In the genomic region with DNA sequence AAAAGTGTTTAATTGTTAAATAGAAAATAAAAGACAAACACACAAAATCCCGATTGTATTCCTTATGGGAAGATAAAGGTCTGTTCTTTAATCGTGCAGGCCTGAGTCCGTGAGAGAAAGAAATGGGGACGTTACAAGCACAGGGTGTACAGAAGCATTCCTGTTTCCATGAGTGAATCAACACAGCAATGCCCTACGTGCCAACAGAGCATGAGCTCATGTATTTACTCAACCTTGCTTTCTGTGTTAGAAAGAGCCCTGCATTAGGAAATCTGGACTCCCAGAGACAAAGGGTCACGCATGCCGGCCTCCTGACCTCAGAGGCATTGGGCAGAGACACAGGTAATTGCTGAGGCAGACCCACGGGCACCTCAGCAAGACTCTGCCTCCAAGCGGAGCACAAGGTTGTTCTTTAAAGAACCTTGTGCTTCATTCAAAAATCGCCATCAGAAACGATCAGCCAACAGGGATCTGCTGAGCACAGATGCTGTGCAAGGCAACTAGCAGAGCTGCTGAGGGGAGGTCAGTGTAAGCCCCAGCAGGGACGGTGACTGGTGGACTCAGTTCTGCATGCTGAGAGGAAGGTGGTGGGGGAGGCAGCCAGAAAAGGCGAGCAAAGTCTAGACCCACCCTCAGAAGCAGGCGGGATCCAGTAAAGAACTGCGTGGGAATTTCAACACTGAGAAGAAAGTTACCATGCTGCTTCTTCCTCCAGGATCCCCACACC, we compare ENCODE assay signal across 9 cellular contexts.
DNase-seq lines count a peak whose midpoint lies in the region; ATAC-seq, FAIRE-seq and TF ChIP-seq lines count a peak whose summit lies in the region.
"Had no signal": no experiment of that assay in that cellular context is flagged by ENCODE, and none has a peak within 500 bp of the region (broad histone marks: within the 10 kb centered on the region; RNA-seq: fewer than 3 reads in every experiment).

No MANE protein-coding gene starts in this region.

- no peak overlapping the region for H3K4me3 Mint-ChIP-seq in natural killer cell

- DNase-seq in A549 (ENCODE audit: low read depth in 1 of 2, low spot score in 1 of 2) = peak; percentile 87 to 93
- peak; percentile 81 for DNase-seq in NCI-H2196 (lab: John Stamatoyannopoulos, UW; ENCODE audit: unreplicated experiment)
- peak; percentile 86 to 97 for DNase-seq in lung microvascular endothelial cell (ENCODE audit: low read depth in 2 of 2)
- DNase-seq in NCI-H526 treated with DMSO at 0.1 percent for 48 hours (lab: John Stamatoyannopoulos, UW) = no peak
- DNase-seq in natural killer cell = no peak
- DNase-seq in activated naive CD4-positive, alpha-beta T cell (lab: John Stamatoyannopoulos, UW) = no peak

- H3K27ac ChIP-seq in A549 = peak overlapping the region; percentile 83 to 90
- H3K27ac ChIP-seq in duodenal mucosa (ENCODE audit: low read depth, low read length) = no peak overlapping the region
- H3K27ac ChIP-seq: BLaER1 had no signal

- peaks cover 4 to 15% of the 10 kb centered on the region in 2 donors for H3K36me3 ChIP-seq in duodenal mucosa (ENCODE audit: control insufficient read depth in 1 of 2, insufficient read depth in 2 of 2, low read length in 2 of 2)

- TF ChIP-seq CTCF in A549 (IDR thresholded peaks at IDR 0.05) (no peak; the same call in 2 of the 3 replicates), natural killer cell (IDR thresholded peaks at IDR 0.05) (no peak)

- H3K4me1 ChIP-seq in A549 (peaks cover 51% of the 10 kb centered on the region), duodenal mucosa (ENCODE audit: control insufficient read depth in 1 of 2, insufficient read depth in 2 of 2, low read length in 2 of 2) (peaks cover 14 to 21% of the 10 kb centered on the region in 2 donors)

- CTCF ChIA-PET in A549 (lab: Yijun Ruan, JAX) = interaction anchor here (0.7 to 1.8 kb wide), 8 partner anchors 16 to 1373 kb away, joined by 3 to 6 read pairs (median 4); no protein-coding TSS in a partner anchor

- WGBS in A549 (ENCODE audit: missing lambda C conversion rate) = 5% methylated on average over 14 of the region's 15 CpGs

- no peak for TF ChIP-seq POLR2A in A549 (IDR thresholded peaks at IDR 0.05; ENCODE audit: low read length)

- H3K4me3 ChIP-seq in A549 (peak overlapping the region; percentile 10; the same call in 1 of the 3 replicates), duodenal mucosa (ENCODE audit: low read depth in 1 of 2, low read length in 2 of 2) (peak overlapping the region; percentile 1 to 45)
- H3K4me3 ChIP-seq: BLaER1 had no signal

- POLR2A ChIA-PET in A549 (lab: Yijun Ruan, JAX) = interaction anchor here (0.5 to 1.4 kb wide), 7 partner anchors 13 to 446 kb away, joined by 3 to 6 read pairs (median 4); a partner anchor contains a TSS

- TF ChIP-seq RAD21 in A549 (conservative IDR thresholded peaks at IDR 0.05 in 1 of 2, IDR thresholded peaks at IDR 0.05 in 1 of 2) = peak in 1 of 2 experiments; percentile 73; a peak in 3 of 5 replicates

- TF ChIP-seq EP300 in A549 (IDR thresholded peaks at IDR 0.05) = peak; percentile 93; a peak in 4 of 5 replicates

- no peaks in the 10 kb centered on the region for H3K27me3 Mint-ChIP-seq in natural killer cell (ENCODE audit: low read depth in 2 of 2)

- H3K27me3 ChIP-seq in duodenal mucosa (ENCODE audit: control insufficient read depth in 1 of 2, insufficient read depth in 2 of 2, low read length in 2 of 2) = no peaks in the 10 kb centered on the region
- H3K27me3 ChIP-seq: BLaER1 had no signal

- H3K36me3 Mint-ChIP-seq in natural killer cell = peaks cover 15% of the 10 kb centered on the region

- H3K4me1 Mint-ChIP-seq in natural killer cell = peaks cover 5 to 8% of the 10 kb centered on the region in 2 donors

- intact Hi-C loops in natural killer cell (cut with micrococcal nuclease) = no loop called here

- no peaks in the 10 kb centered on the region for H3K9me3 Mint-ChIP-seq in natural killer cell

- H3K9me3 ChIP-seq in A549 (no peaks in the 10 kb centered on the region), duodenal mucosa (ENCODE audit: control insufficient read depth in 1 of 2, low read length in 2 of 2) (no peaks in the 10 kb centered on the region)
- H3K9me3 ChIP-seq: BLaER1 had no signal

- peak; percentile 95 for ATAC-seq in A549
- ATAC-seq in natural killer cell = no peak
- no peak for ATAC-seq in GM21529 (IDR thresholded peaks at IDR 0.05; ENCODE audit: unreplicated experiment)

- peak overlapping the region in 1 of 2 donors; percentile 8 for H3K9ac ChIP-seq in duodenal mucosa (ENCODE audit: low read depth in 1 of 2, low read length in 2 of 2)
- H3K9ac ChIP-seq: BLaER1 had no signal

- FAIRE-seq in A549 (lab: Jason Lieb, UNC) = peak; percentile 56

- H3K4me2 ChIP-seq in A549 = peak overlapping the region; percentile 75
- H3K4me2 ChIP-seq: BLaER1 had no signal

- no peak overlapping the region for H3K27ac Mint-ChIP-seq in natural killer cell

TF ChIP-seq in A549, 52 proteins besides CTCF, POLR2A, EP300 and RAD21 (continues in another document):
- TF ChIP-seq, protein P1, sequence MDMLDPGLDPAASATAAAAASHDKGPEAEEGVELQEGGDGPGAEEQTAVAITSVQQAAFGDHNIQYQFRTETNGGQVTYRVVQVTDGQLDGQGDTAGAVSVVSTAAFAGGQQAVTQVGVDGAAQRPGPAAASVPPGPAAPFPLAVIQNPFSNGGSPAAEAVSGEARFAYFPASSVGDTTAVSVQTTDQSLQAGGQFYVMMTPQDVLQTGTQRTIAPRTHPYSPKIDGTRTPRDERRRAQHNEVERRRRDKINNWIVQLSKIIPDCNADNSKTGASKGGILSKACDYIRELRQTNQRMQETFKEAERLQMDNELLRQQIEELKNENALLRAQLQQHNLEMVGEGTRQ (IDR thresholded peaks at IDR 0.05) = no peak
- TF ChIP-seq RNF2 (IDR thresholded peaks at IDR 0.05; ENCODE audit: borderline replicate concordance, low read depth) (no peak), POLR2AphosphoS2 (conservative IDR thresholded peaks at IDR 0.05; ENCODE audit: low read length) (no peak), KDM1A (IDR thresholded peaks at IDR 0.05; ENCODE audit: low read depth) (no peak), MAFK (IDR thresholded peaks at IDR 0.05; ENCODE audit: partially characterized antibody) (peak; percentile 53), RCOR1 (IDR thresholded peaks at IDR 0.05; ENCODE audit: low read depth, low read length) (no peak), HOXB13 (CRISPR knock-in tag; IDR thresholded peaks at IDR 0.05; ENCODE audit: low read depth) (peak; percentile 59; the same call in 1 of the 2 replicates), PHF8 (IDR thresholded peaks at IDR 0.05; ENCODE audit: borderline replicate concordance, low read depth) (no peak), HEYL (CRISPR knock-in tag; IDR thresholded peaks at IDR 0.05) (no peak), NFE2L2 (conservative IDR thresholded peaks at IDR 0.05; ENCODE audit: low read length) (no peak), JUNB (IDR thresholded peaks at IDR 0.05) (peak; percentile 87), SMC3 (IDR thresholded peaks at IDR 0.05) (peak; percentile 68), CEBPB (IDR thresholded peaks at IDR 0.05) (peak; percentile 94 to 97), ZC3H11A (IDR thresholded peaks at IDR 0.05) (no peak), NPAS2 (CRISPR knock-in tag; IDR thresholded peaks at IDR 0.05; ENCODE audit: borderline replicate concordance) (no peak), HOXB5 (CRISPR knock-in tag; IDR thresholded peaks at IDR 0.05) (no peak), RFX5 (IDR thresholded peaks at IDR 0.05) (no peak), HOXA7 (CRISPR knock-in tag; IDR thresholded peaks at IDR 0.05) (no peak), TFCP2L1 (CRISPR knock-in tag; IDR thresholded peaks at IDR 0.05) (0 out of 2 replicates have a peak, but pooled peaks have one; percentile 10), BHLHE40 (IDR thresholded peaks at IDR 0.05; ENCODE audit: low read depth, low read length) (peak; percentile 68; the same call in 1 of the 2 replicates)
- TF ChIP-seq, protein P2, sequence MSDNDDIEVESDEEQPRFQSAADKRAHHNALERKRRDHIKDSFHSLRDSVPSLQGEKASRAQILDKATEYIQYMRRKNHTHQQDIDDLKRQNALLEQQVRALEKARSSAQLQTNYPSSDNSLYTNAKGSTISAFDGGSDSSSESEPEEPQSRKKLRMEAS (IDR thresholded peaks at IDR 0.05) = peak; percentile 80
- TF ChIP-seq, protein P3, sequence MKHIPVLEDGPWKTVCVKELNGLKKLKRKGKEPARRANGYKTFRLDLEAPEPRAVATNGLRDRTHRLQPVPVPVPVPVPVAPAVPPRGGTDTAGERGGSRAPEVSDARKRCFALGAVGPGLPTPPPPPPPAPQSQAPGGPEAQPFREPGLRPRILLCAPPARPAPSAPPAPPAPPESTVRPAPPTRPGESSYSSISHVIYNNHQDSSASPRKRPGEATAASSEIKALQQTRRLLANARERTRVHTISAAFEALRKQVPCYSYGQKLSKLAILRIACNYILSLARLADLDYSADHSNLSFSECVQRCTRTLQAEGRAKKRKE (CRISPR knock-in tag; IDR thresholded peaks at IDR 0.05; ENCODE audit: low read depth) = no peak
- TF ChIP-seq, protein P4, sequence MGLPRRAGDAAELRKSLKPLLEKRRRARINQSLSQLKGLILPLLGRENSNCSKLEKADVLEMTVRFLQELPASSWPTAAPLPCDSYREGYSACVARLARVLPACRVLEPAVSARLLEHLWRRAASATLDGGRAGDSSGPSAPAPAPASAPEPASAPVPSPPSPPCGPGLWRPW (IDR thresholded peaks at IDR 0.05) = peak; percentile 87
- TF ChIP-seq, protein P5, sequence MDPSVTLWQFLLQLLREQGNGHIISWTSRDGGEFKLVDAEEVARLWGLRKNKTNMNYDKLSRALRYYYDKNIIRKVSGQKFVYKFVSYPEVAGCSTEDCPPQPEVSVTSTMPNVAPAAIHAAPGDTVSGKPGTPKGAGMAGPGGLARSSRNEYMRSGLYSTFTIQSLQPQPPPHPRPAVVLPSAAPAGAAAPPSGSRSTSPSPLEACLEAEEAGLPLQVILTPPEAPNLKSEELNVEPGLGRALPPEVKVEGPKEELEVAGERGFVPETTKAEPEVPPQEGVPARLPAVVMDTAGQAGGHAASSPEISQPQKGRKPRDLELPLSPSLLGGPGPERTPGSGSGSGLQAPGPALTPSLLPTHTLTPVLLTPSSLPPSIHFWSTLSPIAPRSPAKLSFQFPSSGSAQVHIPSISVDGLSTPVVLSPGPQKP (IDR thresholded peaks at IDR 0.05; ENCODE audit: low read depth, low read length) = no peak
- TF ChIP-seq, protein P6, sequence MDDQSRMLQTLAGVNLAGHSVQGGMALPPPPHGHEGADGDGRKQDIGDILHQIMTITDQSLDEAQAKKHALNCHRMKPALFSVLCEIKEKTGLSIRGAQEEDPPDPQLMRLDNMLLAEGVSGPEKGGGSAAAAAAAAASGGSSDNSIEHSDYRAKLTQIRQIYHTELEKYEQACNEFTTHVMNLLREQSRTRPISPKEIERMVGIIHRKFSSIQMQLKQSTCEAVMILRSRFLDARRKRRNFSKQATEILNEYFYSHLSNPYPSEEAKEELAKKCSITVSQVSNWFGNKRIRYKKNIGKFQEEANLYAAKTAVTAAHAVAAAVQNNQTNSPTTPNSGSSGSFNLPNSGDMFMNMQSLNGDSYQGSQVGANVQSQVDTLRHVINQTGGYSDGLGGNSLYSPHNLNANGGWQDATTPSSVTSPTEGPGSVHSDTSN (IDR thresholded peaks at IDR 0.05) = 0 out of 2 replicates have a peak, but pooled peaks have one; percentile 48

Comparison
In these comparisons a context has a peak if more than half of its experiments do, and no peak if none do; other contexts are left out.
1. ATAC-seq: peak in A549 (2 of 2); none in natural killer cell (0 of 3) and GM21529 (single experiment).
2. DNase-seq: peak in A549 (2 of 2), NCI-H2196 (single experiment) and lung microvascular endothelial cell (2 of 2); none in NCI-H526 treated with DMSO at 0.1 percent for 48 hours (single experiment), natural killer cell (single experiment) and activated naive CD4-positive, alpha-beta T cell (0 of 4).